Comparison of ENCODE assay signal across 8 cellular contexts in the genomic region with DNA sequence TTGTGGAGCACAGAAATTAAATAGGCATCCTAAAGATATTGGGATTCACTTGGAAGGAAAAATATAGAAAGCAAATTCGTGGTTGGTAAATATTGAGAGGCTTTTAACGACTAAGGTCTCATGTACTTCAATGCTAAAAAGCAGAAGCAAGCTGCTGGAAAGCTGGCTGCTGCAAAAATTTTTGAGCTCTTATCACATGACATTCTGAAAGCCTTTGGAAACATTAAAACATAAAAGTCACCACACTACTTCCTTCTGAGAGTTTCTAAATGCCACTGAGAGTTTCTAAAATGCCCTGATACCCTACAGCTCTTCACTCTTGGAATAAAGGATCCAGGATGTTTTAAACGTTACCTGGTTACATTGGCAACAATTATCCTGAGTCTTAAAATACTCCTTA. TPM values are rescaled to one million over a fixed set of nuclear protein-coding genes. Genes with fewer than 3 reads are reported as not detected.
A peak's percentile ranks its signal among the peaks of the same experiment; 100 is the strongest.
DNase-seq lines count a peak whose midpoint lies in the region; TF ChIP-seq lines count a peak whose summit lies in the region.

No MANE protein-coding gene starts in this region.

- H3K27me3 Mint-ChIP-seq in activated CD4-positive, alpha-beta T cell treated with anti-CD3 and anti-CD28 coated beads, Interleukin-2, amount 10 ng/mL, durations not matched to agents 7 days and 5 days, result no peaks in the 10 kb centered on the region

- peak overlapping the region in 3 of 4 donors; percentile 21 to 46 (median 22) for H3K27ac ChIP-seq in transverse colon

- H3K36me3 ChIP-seq in transverse colon, result no peaks in the 10 kb centered on the region

- in situ Hi-C loops in transverse colon (cut with MboI; ENCODE audit: low pct_ligation_motif_present in 1 of 4, low pct_unique_long_range_greater_than_20kb in 1 of 4, low sequenced_read_pairs in 3 of 4), result no loop called here

- H3K4me3 Mint-ChIP-seq in activated CD4-positive, alpha-beta T cell treated with anti-CD3 and anti-CD28 coated beads, Interleukin-2, amount 10 ng/mL, durations not matched to agents 7 days and 5 days, result no peak overlapping the region

- 45 to 67% methylated on average over 1 to 3 of the region's 3 CpGs for WGBS in transverse colon (ENCODE audit: low coverage in 1 of 2), 2 donors

- CTCF ChIA-PET in activated CD4-positive, alpha-beta T cell treated with anti-CD3 and anti-CD28 coated beads, Interleukin-2, amount 10 ng/mL, durations not matched to agents 7 days and 5 days (lab: Charles Lee), result interaction anchor here (0.6 kb wide), 3 partner anchors 379 to 792 kb away, joined by 3 to 4 read pairs (median 3); no protein-coding TSS in a partner anchor

- TF ChIP-seq POLR2A in transverse colon (IDR thresholded peaks at IDR 0.05) (no peak), erythroblast (IDR thresholded peaks at IDR 0.05; ENCODE audit: low read length) (no peak)

- DNase-seq in activated CD4-positive, alpha-beta T cell treated with anti-CD3 and anti-CD28 coated beads, Interleukin-2, amount 10 ng/mL, durations not matched to agents 7 days and 5 days, result peak; percentile 13
- no peak for DNase-seq in activated CD4-positive, alpha-beta T cell treated with anti-CD3 and anti-CD28 coated beads, Interleukin-2, amount 50 U/mL, for 1 hour
- peak; percentile 79 for DNase-seq in NOMO-1 treated with dmso at 0.1 percent for 144 hours (lab: John Stamatoyannopoulos, UW; ENCODE audit: unreplicated experiment)
- DNase-seq in globus pallidus (ENCODE audit: low spot score), result peak; percentile 1
- DNase-seq in transverse colon, result no peak
- DNase-seq in cerebellar nuclear complex (lab: John Stamatoyannopoulos, UW), result no peak
- no peak for DNase-seq in dermis blood vessel endothelial cell
- no peak for DNase-seq in erythroblast (lab: John Stamatoyannopoulos, UW)

- intact Hi-C loops in transverse colon (cut with DNase I; ENCODE audit: low total_unique reads), result no loop called here

- no peaks in the 10 kb centered on the region for H3K9me3 ChIP-seq in transverse colon

- H3K4me1 Mint-ChIP-seq in activated CD4-positive, alpha-beta T cell treated with anti-CD3 and anti-CD28 coated beads, Interleukin-2, amount 10 ng/mL, durations not matched to agents 7 days and 5 days, result peaks cover 12% of the 10 kb centered on the region

- H3K27ac Mint-ChIP-seq in activated CD4-positive, alpha-beta T cell treated with anti-CD3 and anti-CD28 coated beads, Interleukin-2, amount 10 ng/mL, durations not matched to agents 7 days and 5 days, result no peak overlapping the region

- no peaks in the 10 kb centered on the region for H3K4me1 ChIP-seq in transverse colon

- POLR2A ChIA-PET in activated CD4-positive, alpha-beta T cell treated with anti-CD3 and anti-CD28 coated beads, Interleukin-2, amount 10 ng/mL, durations not matched to agents 7 days and 5 days (lab: Charles Lee), result no interaction called here

- no peak for TF ChIP-seq CTCF in transverse colon (IDR thresholded peaks at IDR 0.05)

- H3K27me3 ChIP-seq in transverse colon, result no peaks in the 10 kb centered on the region

- no peak for TF ChIP-seq EP300 in transverse colon (IDR thresholded peaks at IDR 0.05; ENCODE audit: low read depth)

- peaks cover 3% of the 10 kb centered on the region for H3K36me3 Mint-ChIP-seq in activated CD4-positive, alpha-beta T cell treated with anti-CD3 and anti-CD28 coated beads, Interleukin-2, amount 10 ng/mL, durations not matched to agents 7 days and 5 days (ENCODE audit: low read depth)

- H3K9me3 Mint-ChIP-seq in activated CD4-positive, alpha-beta T cell treated with anti-CD3 and anti-CD28 coated beads, Interleukin-2, amount 10 ng/mL, durations not matched to agents 7 days and 5 days, result peaks cover 10% of the 10 kb centered on the region

- H3K4me3 ChIP-seq in transverse colon, result no peak overlapping the region

RNA-seq across cellular contexts. Expression of a gene that starts 39.0 kb away (rescaled TPM):
- 100 to 1,000 TPM; 115 to 148 TPM for total RNA-seq in activated CD4-positive, alpha-beta T cell treated with anti-CD3 and anti-CD28 coated beads, Interleukin-2, amount 10 ng/mL, durations not matched to agents 7 days and 5 days
- total RNA-seq in transverse colon (10 to 100 TPM; 25.1 to 76.2 (median 63.6) TPM), dermis blood vessel endothelial cell (27.7 and 28.7 TPM in 2 replicates)

Comparison
In these comparisons a context has a peak if more than half of its experiments do, and no peak if none do; other contexts are left out.
1. DNase-seq: peak in activated CD4-positive, alpha-beta T cell treated with anti-CD3 and anti-CD28 coated beads, Interleukin-2, amount 10 ng/mL, durations not matched to agents 7 days and 5 days (single experiment), NOMO-1 treated with dmso at 0.1 percent for 144 hours (single experiment) and globus pallidus (single experiment); none in activated CD4-positive, alpha-beta T cell treated with anti-CD3 and anti-CD28 coated beads, Interleukin-2, amount 50 U/mL, for 1 hour (single experiment), transverse colon (single experiment), cerebellar nuclear complex (0 of 2), dermis blood vessel endothelial cell (single experiment) and erythroblast (0 of 2).